In genomic region chr1:2583331-2583791, GRCh38 we compare ENCODE assay signal across 13 cellular contexts. TPM values are rescaled to one million over a fixed set of nuclear protein-coding genes. Genes with fewer than 3 reads are reported as not detected.
A peak's percentile ranks its signal among the peaks of the same experiment; 100 is the strongest.
DNase-seq lines count a peak whose midpoint lies in the region; ATAC-seq lines count a peak whose summit lies in the region.
"Had no signal": no experiment of that assay in that cellular context is flagged by ENCODE, and none has a peak within 500 bp of the region (broad histone marks: within the 10 kb centered on the region; RNA-seq: fewer than 3 reads in every experiment).

No MANE protein-coding gene starts in this region.

- 75% methylated on average over 5 of the region's 5 CpGs for WGBS in HUES64

- H3K4me3 ChIP-seq in HUES64 (ENCODE audit: low read length), result no peak overlapping the region

- intact Hi-C loops in posterior vena cava (cut with DNase I), result no loop called here

- no peaks in the 10 kb centered on the region for H3K9me3 ChIP-seq in HUES64 (ENCODE audit: insufficient read depth, low read depth, low read length)
- H3K9me3 ChIP-seq: left lung had no signal

- no peak overlapping the region for H3K9ac ChIP-seq in HUES64 (ENCODE audit: low read depth, low read length)

- peak; percentile 54 for DNase-seq in activated CD4-positive, alpha-beta T cell treated with anti-CD3 and anti-CD28 coated beads for 48 hours
- DNase-seq in activated CD4-positive, alpha-beta T cell treated with anti-CD3 and anti-CD28 coated beads for 4 hours, result no peak
- DNase-seq in central memory CD8-positive, alpha-beta T cell (ENCODE audit: low spot score in 2 of 2), result no peak
- DNase-seq in posterior vena cava (ENCODE audit: low spot score), result peak; percentile 71
- DNase-seq in SKM-1 (lab: John Stamatoyannopoulos, UW; ENCODE audit: unreplicated experiment), result no peak
- DNase-seq in SKM-1 treated with dmso at 0.1 percent for 144 hours (lab: John Stamatoyannopoulos, UW; ENCODE audit: unreplicated experiment), result no peak
- no peak for DNase-seq in globus pallidus (ENCODE audit: low spot score)
- DNase-seq: NCI-H1694 treated with DMSO at 0.1 percent for 48 hours had no signal

- peaks cover 45% of the 10 kb centered on the region for H3K4me1 Mint-ChIP-seq in central memory CD8-positive, alpha-beta T cell

- peaks cover 8% of the 10 kb centered on the region for H3K36me3 Mint-ChIP-seq in central memory CD8-positive, alpha-beta T cell (ENCODE audit: insufficient read depth)

- no peak overlapping the region for H3K4me3 Mint-ChIP-seq in central memory CD8-positive, alpha-beta T cell

- no peaks in the 10 kb centered on the region for H3K36me3 ChIP-seq in HUES64 (ENCODE audit: insufficient read depth, low read length)
- H3K36me3 ChIP-seq: left lung had no signal

- no peak for ATAC-seq in central memory CD8-positive, alpha-beta T cell (replicated peaks; ENCODE audit: extremely low read depth, poor library complexity, severe bottlenecking)

- peak overlapping the region; percentile 46; the same call in 1 of the 2 replicates for H3K27ac ChIP-seq in HUES64 (ENCODE audit: low read depth, low read length)

- H3K27me3 ChIP-seq in HUES64 (ENCODE audit: insufficient read depth, low read length), result no peaks in the 10 kb centered on the region

- no peaks in the 10 kb centered on the region for H3K27me3 Mint-ChIP-seq in central memory CD8-positive, alpha-beta T cell

- H3K27ac Mint-ChIP-seq in central memory CD8-positive, alpha-beta T cell (ENCODE audit: low read depth), result peak overlapping the region; percentile 95

- H3K4me1 ChIP-seq in HUES64 (ENCODE audit: insufficient read depth, low read length), result peaks cover 8% of the 10 kb centered on the region

- no peaks in the 10 kb centered on the region for H3K9me3 Mint-ChIP-seq in central memory CD8-positive, alpha-beta T cell

RNA-seq across cellular contexts. Expression of gene PRXL2B, which starts 3.2 kb away (rescaled TPM):
- 28.6 TPM for polyA plus RNA-seq in HUES64 (2013, experiment 1 of 2)
- polyA plus RNA-seq in HUES64 (2013, experiment 2 of 2), result 26.6 TPM
- total RNA-seq in posterior vena cava, result 10 to 100 TPM; 11.4 to 12.2 TPM

RNA-seq across cellular contexts. Expression of gene TNFRSF14, which starts 27.2 kb away (rescaled TPM):
- polyA plus RNA-seq in HUES64 (2013, experiment 1 of 2), result 0.40 TPM
- 0.44 TPM for polyA plus RNA-seq in HUES64 (2013, experiment 2 of 2)
- 10 to 100 TPM; 37.7 to 63.6 TPM for total RNA-seq in posterior vena cava

RNA-seq across cellular contexts. Expression of gene MMEL1, which starts 49.5 kb away (rescaled TPM):
- 0.35 TPM for polyA plus RNA-seq in HUES64 (2013, experiment 1 of 2)
- 0.32 TPM for polyA plus RNA-seq in HUES64 (2013, experiment 2 of 2)
- 1 to 10 TPM in 1 of 2 donors, under 1 TPM in 1; 0.57 to 1.8 TPM for total RNA-seq in posterior vena cava

RNA-seq across cellular contexts. Expression of gene HES5, which starts 53.3 kb away (rescaled TPM):
- 1.9 TPM for polyA plus RNA-seq in HUES64 (2013, experiment 1 of 2)
- 3.3 TPM for polyA plus RNA-seq in HUES64 (2013, experiment 2 of 2)
- under 1 TPM; 0.24 to 0.32 TPM for total RNA-seq in posterior vena cava
- total RNA-seq: G401, renal cortical epithelial cell had no signal
- polyA plus RNA-seq: AG04450 had no signal

RNA-seq across cellular contexts. Expression of gene PANK4, which starts 57.0 kb away (rescaled TPM):
- 16.4 TPM for polyA plus RNA-seq in HUES64 (2013, experiment 1 of 2)
- polyA plus RNA-seq in HUES64 (2013, experiment 2 of 2), result 16.7 TPM
- 10 to 100 TPM; 17.4 to 18.6 TPM for total RNA-seq in posterior vena cava

Comparison
In these comparisons a context has a peak if more than half of its experiments do, and no peak if none do; other contexts are left out.
1. DNase-seq: peak in activated CD4-positive, alpha-beta T cell treated with anti-CD3 and anti-CD28 coated beads for 48 hours (single experiment) and posterior vena cava (single experiment); none in activated CD4-positive, alpha-beta T cell treated with anti-CD3 and anti-CD28 coated beads for 4 hours (0 of 2), central memory CD8-positive, alpha-beta T cell (0 of 2), SKM-1 (single experiment), SKM-1 treated with dmso at 0.1 percent for 144 hours (single experiment) and globus pallidus (single experiment).